17 cellular contexts compared by ENCODE assay signal in the genomic region with DNA sequence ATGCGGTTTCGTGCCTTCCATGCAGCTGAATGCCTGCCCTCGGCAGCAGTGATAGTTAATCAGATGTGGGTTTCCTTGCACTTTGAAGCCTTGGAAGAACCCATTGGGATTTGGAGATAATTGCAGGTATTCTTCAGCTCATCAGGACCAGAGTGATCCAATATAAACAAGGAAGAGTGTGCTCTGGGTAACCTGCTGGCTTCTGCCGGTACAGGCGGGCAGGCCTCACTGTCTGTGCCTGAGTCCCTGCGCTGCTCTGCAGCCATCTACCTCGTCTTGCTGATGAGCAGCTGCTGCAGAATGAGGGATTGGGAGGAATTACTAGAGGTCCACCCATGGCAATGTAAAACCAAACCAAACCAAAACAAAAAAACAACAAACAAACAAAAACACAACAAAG.
DNase-seq lines count a peak whose midpoint lies in the region; ATAC-seq, FAIRE-seq and TF ChIP-seq lines count a peak whose summit lies in the region.
"Had no signal": no experiment of that assay in that cellular context is flagged by ENCODE, and none has a peak within 500 bp of the region (broad histone marks: within the 10 kb centered on the region; RNA-seq: fewer than 3 reads in every experiment).

No MANE protein-coding gene starts in this region.

- H3K27ac Mint-ChIP-seq in GM23338, result no peak overlapping the region
- H3K27ac Mint-ChIP-seq in stimulated activated naive B cell treated with anti-CD40 and anti-IgM and Interleukin-4, amounts not matched to agents 10 μg/mL and 1 μg/mL and 100 μg/mL, for 72 hours, result peak overlapping the region; percentile 63
- H3K27ac Mint-ChIP-seq: CD4-positive, CD25-positive, alpha-beta regulatory T cell; CD8-positive, alpha-beta T cell had no signal

- peaks cover 2% of the 10 kb centered on the region for H3K79me1 ChIP-seq in mesenchymal stem cell (replicated peaks; ENCODE audit: low read length, poor library complexity, severe bottlenecking)

- intact Hi-C loops in HCT116 (cut with micrococcal nuclease), result no loop called here

- no peak overlapping the region for H3K4me2 ChIP-seq in GM23338
- H3K4me2 ChIP-seq in HCT116 (ENCODE audit: low read length), result no peak overlapping the region
- no peak overlapping the region for H3K4me2 ChIP-seq in mesenchymal stem cell (ENCODE audit: low read length, poor library complexity, severe bottlenecking)

- no peak overlapping the region for H2BK5ac ChIP-seq in mesenchymal stem cell (ENCODE audit: low read depth, low read length, poor library complexity, severe bottlenecking)

- H3K4me3 ChIP-seq in GM23338, result no peak overlapping the region
- no peak overlapping the region for H3K4me3 ChIP-seq in HCT116 (replicated peaks in 1 of 2; ENCODE audit: low read depth in 1 of 2, low read length in 2 of 2)
- H3K4me3 ChIP-seq in mesenchymal stem cell (ENCODE audit: insufficient read depth in 1 of 2, low read depth in 1 of 2, low read length in 2 of 2), result no peak overlapping the region
- H3K4me3 ChIP-seq: HAP-1 had no signal

- H3K9ac ChIP-seq in HCT116 (ENCODE audit: low read length), result no peak overlapping the region
- no peak overlapping the region for H3K9ac ChIP-seq in mesenchymal stem cell (ENCODE audit: low read length)

- no peaks in the 10 kb centered on the region for H3K9me3 Mint-ChIP-seq in GM23338
- no peaks in the 10 kb centered on the region for H3K9me3 Mint-ChIP-seq in stimulated activated naive B cell treated with anti-CD40 and anti-IgM and Interleukin-4, amounts not matched to agents 10 μg/mL and 1 μg/mL and 100 μg/mL, for 72 hours
- H3K9me3 Mint-ChIP-seq: CD8-positive, alpha-beta T cell had no signal

- no TSS peak for BruUV-seq in HCT116 (replicated peaks; lab: Mats Ljungman, UMichigan)

- H3K14ac ChIP-seq in mesenchymal stem cell (ENCODE audit: low read length in 2 of 2), result no peak overlapping the region

- H3K4me1 ChIP-seq in GM23338 (ENCODE audit: insufficient read depth), result no peaks in the 10 kb centered on the region; the same call in 1 of the 2 replicates
- H3K4me1 ChIP-seq in HCT116 (ENCODE audit: control insufficient read depth in 1 of 2, insufficient read depth in 2 of 2, low read length in 2 of 2), result no peaks in the 10 kb centered on the region
- H3K4me1 ChIP-seq in mesenchymal stem cell (ENCODE audit: control insufficient read depth, insufficient read depth, low read depth, low read length), result peaks cover 3% of the 10 kb centered on the region
- H3K4me1 ChIP-seq: Caco-2, HAP-1 had no signal

- no peak overlapping the region for H2AK5ac ChIP-seq in mesenchymal stem cell (ENCODE audit: low read length, severe bottlenecking)

- peaks cover 6% of the 10 kb centered on the region for H3K27me3 Mint-ChIP-seq in GM23338 (ENCODE audit: insufficient read depth, low read depth, poor library complexity)
- H3K27me3 Mint-ChIP-seq in stimulated activated naive B cell treated with anti-CD40 and anti-IgM and Interleukin-4, amounts not matched to agents 10 μg/mL and 1 μg/mL and 100 μg/mL, for 72 hours, result peaks cover 29 to 32% of the 10 kb centered on the region in 2 donors

- H2BK12ac ChIP-seq in mesenchymal stem cell (ENCODE audit: low read length in 2 of 2), result no peak overlapping the region

- 0 out of 2 replicates have a peak overlapping the region, but pooled peaks have one; percentile 32 for H2AFZ ChIP-seq in GM23338
- no peak overlapping the region for H2AFZ ChIP-seq in HCT116 (ENCODE audit: low read depth, low read length, poor library complexity, severe bottlenecking)
- H2AFZ ChIP-seq in mesenchymal stem cell (ENCODE audit: low read depth, low read length), result no peak overlapping the region

- DNase-seq in GM23338 (ENCODE audit: low spot score) (no peak), HCT116 (ENCODE audit: low read depth, low spot score) (no peak), mesenchymal stem cell (no peak), GM12892 (ENCODE audit: insufficient read length) (no peak)
- DNase-seq in stimulated activated naive B cell treated with anti-CD40 and anti-IgM and Interleukin-4, amounts not matched to agents 10 μg/mL and 1 μg/mL and 100 μg/mL, for 72 hours, result no peak
- DNase-seq: Caco-2; CD4-positive, CD25-positive, alpha-beta regulatory T cell; CD8-positive, alpha-beta T cell; DMS153; DND-41; GOT3 had no signal

- H3K27ac ChIP-seq in GM23338 (ENCODE audit: low read depth) (no peak overlapping the region), HCT116 (ENCODE audit: low read depth, low read length) (no peak overlapping the region), mesenchymal stem cell (ENCODE audit: low read length, poor library complexity, severe bottlenecking) (no peak overlapping the region)
- H3K27ac ChIP-seq: C4-2B had no signal

- TF ChIP-seq POLR2A in HCT116 (IDR thresholded peaks at IDR 0.05; ENCODE audit: borderline replicate concordance, extremely low read depth, insufficient read depth, insufficient read length), result no peak
- TF ChIP-seq POLR2A in GM12892 (IDR thresholded peaks at IDR 0.05; ENCODE audit: low read depth, low read length), result no peak

- 90% methylated on average over 7 of the region's 7 CpGs for WGBS in mesenchymal stem cell

- H3K4me3 Mint-ChIP-seq in GM23338, result no peak overlapping the region
- H3K4me3 Mint-ChIP-seq in stimulated activated naive B cell treated with anti-CD40 and anti-IgM and Interleukin-4, amounts not matched to agents 10 μg/mL and 1 μg/mL and 100 μg/mL, for 72 hours, result no peak overlapping the region
- H3K4me3 Mint-ChIP-seq: CD4-positive, CD25-positive, alpha-beta regulatory T cell; CD8-positive, alpha-beta T cell had no signal

- no peak for FAIRE-seq in GM12892 (lab: Jason Lieb, UNC)
- FAIRE-seq: G401.6, GM19239, H54 had no signal

- no peak overlapping the region for H2BK120ac ChIP-seq in mesenchymal stem cell (ENCODE audit: low read depth, low read length)

- RAD21 ChIA-PET in HCT116 (lab: Charles Lee; ENCODE audit: low non-redundant PET in 1 of 2, low total read pairs in 2 of 2, uncharacterized antibody in 2 of 2, unreplicated experiment in 2 of 2), result no interaction called here

- no peaks in the 10 kb centered on the region for H3K27me3 ChIP-seq in GM23338 (ENCODE audit: insufficient read depth)
- H3K27me3 ChIP-seq in HCT116 (ENCODE audit: insufficient read depth, low read length), result no peaks in the 10 kb centered on the region
- peaks cover 2 to 7% of the 10 kb centered on the region in 2 experiments for H3K27me3 ChIP-seq in mesenchymal stem cell (ENCODE audit: control insufficient read depth in 1 of 2, insufficient read depth in 1 of 2, low read length in 2 of 2)

- no peaks in the 10 kb centered on the region for H3F3A ChIP-seq in GM23338 (replicated peaks; ENCODE audit: low read depth)

- H4K8ac ChIP-seq in mesenchymal stem cell (ENCODE audit: low read length), result no peak overlapping the region

- no peaks in the 10 kb centered on the region for H4K20me1 ChIP-seq in GM23338 (replicated peaks; ENCODE audit: insufficient read depth)
- no peaks in the 10 kb centered on the region for H4K20me1 ChIP-seq in HCT116 (ENCODE audit: insufficient read depth)

- no peak overlapping the region for H3K23ac ChIP-seq in mesenchymal stem cell (ENCODE audit: low read length in 2 of 2)

- ATAC-seq in GM23338, result peak; percentile 45; the same call in 2 of the 3 replicates
- ATAC-seq in HCT116, result 0 out of 2 replicates have a peak, but pooled peaks have one; percentile 38
- ATAC-seq in stimulated activated naive B cell treated with anti-CD40 and anti-IgM and Interleukin-4, amounts not matched to agents 10 μg/mL and 1 μg/mL and 100 μg/mL, for 72 hours (replicated peaks), result no peak
- no peak for ATAC-seq in GM19452 (IDR thresholded peaks at IDR 0.05; ENCODE audit: unreplicated experiment)
- ATAC-seq: CD8-positive, alpha-beta T cell had no signal

- no peaks in the 10 kb centered on the region for H3K9me3 ChIP-seq in HCT116 (ENCODE audit: control insufficient read depth in 1 of 2, insufficient read depth in 1 of 2, low read depth in 1 of 2, low read length in 2 of 2)
- H3K9me3 ChIP-seq in mesenchymal stem cell (ENCODE audit: control insufficient read depth, low read length), result no peaks in the 10 kb centered on the region
- H3K9me3 ChIP-seq: Caco-2, HAP-1 had no signal

- no peaks in the 10 kb centered on the region for H3K36me3 ChIP-seq in GM23338 (ENCODE audit: insufficient read depth)
- H3K36me3 ChIP-seq in HCT116 (ENCODE audit: control insufficient read depth in 1 of 2, insufficient read depth in 2 of 2, low read length in 2 of 2), result no peaks in the 10 kb centered on the region
- H3K36me3 ChIP-seq in mesenchymal stem cell (ENCODE audit: control insufficient read depth in 1 of 2, insufficient read depth in 2 of 2, low read depth in 1 of 2, low read length in 2 of 2), result no peaks in the 10 kb centered on the region
- H3K36me3 ChIP-seq: HAP-1 had no signal

- no peak overlapping the region for H2BK15ac ChIP-seq in mesenchymal stem cell (ENCODE audit: low read depth, poor library complexity, severe bottlenecking)

- H4K91ac ChIP-seq in mesenchymal stem cell (ENCODE audit: low read length), result peak overlapping the region; percentile 53

- TF ChIP-seq RAD21 in HCT116 (IDR thresholded peaks at IDR 0.05; ENCODE audit: low read depth), result no peak

- H3K79me2 ChIP-seq in GM23338 (replicated peaks; ENCODE audit: insufficient read depth), result no peaks in the 10 kb centered on the region
- no peaks in the 10 kb centered on the region for H3K79me2 ChIP-seq in HCT116 (ENCODE audit: insufficient read depth, low read length)

- H3K4ac ChIP-seq in mesenchymal stem cell (ENCODE audit: low read depth in 1 of 2, low read length in 2 of 2), result no peak overlapping the region

- POLR2A ChIA-PET in HCT116 (lab: Charles Lee), result no interaction called here

- H3K18ac ChIP-seq in mesenchymal stem cell (ENCODE audit: low read depth in 1 of 2, low read length in 2 of 2), result no peak overlapping the region

- no peaks in the 10 kb centered on the region for H3K36me3 Mint-ChIP-seq in GM23338 (ENCODE audit: low read depth)
- H3K36me3 Mint-ChIP-seq in stimulated activated naive B cell treated with anti-CD40 and anti-IgM and Interleukin-4, amounts not matched to agents 10 μg/mL and 1 μg/mL and 100 μg/mL, for 72 hours, result no peaks in the 10 kb centered on the region
- H3K36me3 Mint-ChIP-seq: CD4-positive, CD25-positive, alpha-beta regulatory T cell; CD8-positive, alpha-beta T cell had no signal

- H3K9me2 ChIP-seq in GM23338 (ENCODE audit: insufficient read depth), result no peaks in the 10 kb centered on the region
- no peaks in the 10 kb centered on the region for H3K9me2 ChIP-seq in HCT116 (ENCODE audit: insufficient read depth)

- no peak for TF ChIP-seq CTCF in GM23338 (conservative IDR thresholded peaks at IDR 0.05; ENCODE audit: low read depth in 2 of 2)
- no peak for TF ChIP-seq CTCF in HCT116 (IDR thresholded peaks at IDR 0.05 in 2 of 3, conservative IDR thresholded peaks at IDR 0.05 in 1 of 3; ENCODE audit: borderline replicate concordance in 1 of 3, insufficient read depth in 1 of 3, low read depth in 2 of 3, low read length in 2 of 3)

- CTCF ChIA-PET in HCT116 (lab: Charles Lee), result no interaction called here

- no peaks in the 10 kb centered on the region; the same call in 2 of the 3 replicates for H3K4me1 Mint-ChIP-seq in GM23338
- H3K4me1 Mint-ChIP-seq in stimulated activated naive B cell treated with anti-CD40 and anti-IgM and Interleukin-4, amounts not matched to agents 10 μg/mL and 1 μg/mL and 100 μg/mL, for 72 hours, result peaks cover 7 to 13% of the 10 kb centered on the region in 2 donors

TF ChIP-seq in GM23338, 12 proteins besides CTCF, POLR2A, EP300 and RAD21 (continues in another document):
- no peak for TF ChIP-seq ZNF331 (CRISPR knock-in tag; IDR thresholded peaks at IDR 0.05; ENCODE audit: low read depth)

TF ChIP-seq in HCT116, 20 proteins besides CTCF, POLR2A, EP300 and RAD21 (continues in another document):
- TF ChIP-seq SP1 (IDR thresholded peaks at IDR 0.05; ENCODE audit: low read depth), result no peak

Comparison
In these comparisons a context has a peak if more than half of its experiments do, and no peak if none do; other contexts are left out.
1. ATAC-seq: peak in GM23338 (single experiment) and HCT116 (single experiment); none in stimulated activated naive B cell treated with anti-CD40 and anti-IgM and Interleukin-4, amounts not matched to agents 10 μg/mL and 1 μg/mL and 100 μg/mL, for 72 hours (0 of 2) and GM19452 (single experiment).